Comparison of ENCODE assay signal across 20 cellular contexts in genomic region chr6:44508646-44509045, GRCh38.
A peak's percentile ranks its signal among the peaks of the same experiment; 100 is the strongest.
DNase-seq lines count a peak whose midpoint lies in the region; FAIRE-seq and TF ChIP-seq lines count a peak whose summit lies in the region.
"Had no signal": no experiment of that assay in that cellular context is flagged by ENCODE, and none has a peak within 500 bp of the region (broad histone marks: within the 10 kb centered on the region; RNA-seq: fewer than 3 reads in every experiment).

No MANE protein-coding gene starts in this region.

- peaks cover 32% of the 10 kb centered on the region for H3K27me3 Mint-ChIP-seq in HFFc6 (ENCODE audit: insufficient read depth)
- H3K27me3 Mint-ChIP-seq in activated CD4-positive, alpha-beta T cell treated with anti-CD3 and anti-CD28 coated beads, Interleukin-2, amount 10 ng/mL, durations not matched to agents 7 days and 5 days: no peaks in the 10 kb centered on the region

- no peak overlapping the region for H3K4me3 ChIP-seq in AG09309 (ENCODE audit: control insufficient read depth, low read depth, low read length)
- H3K4me3 ChIP-seq in bronchial epithelial cell (ENCODE audit: low read depth, low read length): no peak overlapping the region
- H3K4me3 ChIP-seq in spleen: no peak overlapping the region
- H3K4me3 ChIP-seq: tibial nerve had no signal

- H3K36me3 Mint-ChIP-seq in HFFc6 (ENCODE audit: low read depth): no peaks in the 10 kb centered on the region
- H3K36me3 Mint-ChIP-seq in activated CD4-positive, alpha-beta T cell treated with anti-CD3 and anti-CD28 coated beads, Interleukin-2, amount 10 ng/mL, durations not matched to agents 7 days and 5 days (ENCODE audit: low read depth): no peaks in the 10 kb centered on the region
- H3K36me3 Mint-ChIP-seq: activated naive CD8-positive, alpha-beta T cell treated with anti-CD3 and anti-CD28 coated beads for 36 hours; natural killer cell had no signal

- no peaks in the 10 kb centered on the region for H3K9me3 ChIP-seq in spleen

- no peak for FAIRE-seq in bronchial epithelial cell (lab: Jason Lieb, UNC)
- FAIRE-seq: frontal cortex had no signal

- no peak for TF ChIP-seq CTCF in AG09309 (IDR thresholded peaks at IDR 0.05; ENCODE audit: control insufficient read depth, insufficient read depth, low read depth, low read length, missing control alignments)
- TF ChIP-seq CTCF in HFFc6 (IDR thresholded peaks at IDR 0.05): no peak
- no peak for TF ChIP-seq CTCF in bronchial epithelial cell (IDR thresholded peaks at IDR 0.05; ENCODE audit: insufficient read depth, low read length, severe bottlenecking)
- TF ChIP-seq CTCF in spleen (IDR thresholded peaks at IDR 0.05 in 8 of 11, conservative IDR thresholded peaks at IDR 0.05 in 3 of 11): no peak

- H3K36me3 ChIP-seq in bronchial epithelial cell (ENCODE audit: control insufficient read depth, insufficient read depth, low read length): no peaks in the 10 kb centered on the region
- no peaks in the 10 kb centered on the region for H3K36me3 ChIP-seq in spleen
- H3K36me3 ChIP-seq: tibial nerve had no signal

- 85 to 100% (median 95%) methylated on average over 1 of the region's 1 CpG for WGBS in spleen, 5 donors

- H3K27ac Mint-ChIP-seq in HFFc6: no peak overlapping the region
- no peak overlapping the region for H3K27ac Mint-ChIP-seq in activated CD4-positive, alpha-beta T cell treated with anti-CD3 and anti-CD28 coated beads, Interleukin-2, amount 10 ng/mL, durations not matched to agents 7 days and 5 days
- H3K27ac Mint-ChIP-seq: activated CD4-positive, alpha-beta T cell treated with anti-CD3 and anti-CD28 coated beads for 36 hours; activated naive CD8-positive, alpha-beta T cell treated with anti-CD3 and anti-CD28 coated beads for 36 hours; dendritic cell treated with granulocyte-macrophage colony-stimulating factor and Interleukin-4, amounts not matched to agents 40 ng/mL and 50 ng/mL, for 4 days; natural killer cell had no signal

- CTCF ChIA-PET in activated CD4-positive, alpha-beta T cell treated with anti-CD3 and anti-CD28 coated beads, Interleukin-2, amount 10 ng/mL, durations not matched to agents 7 days and 5 days (lab: Charles Lee): interaction anchor here (1.1 to 2.2 kb wide), 4 partner anchors 9 to 33 kb away, joined by 3 to 8 read pairs (median 4); no protein-coding TSS in a partner anchor

- peaks cover 0 to 5% (median 0%) of the 10 kb centered on the region in 6 donors for H3K4me1 ChIP-seq in spleen
- H3K4me1 ChIP-seq: tibial nerve had no signal

- no peak for TF ChIP-seq POLR2A in spleen (IDR thresholded peaks at IDR 0.05)

- H3K4me1 Mint-ChIP-seq in HFFc6 (ENCODE audit: low read depth): peaks cover 13% of the 10 kb centered on the region
- H3K4me1 Mint-ChIP-seq in activated CD4-positive, alpha-beta T cell treated with anti-CD3 and anti-CD28 coated beads, Interleukin-2, amount 10 ng/mL, durations not matched to agents 7 days and 5 days: no peaks in the 10 kb centered on the region
- H3K4me1 Mint-ChIP-seq: activated CD4-positive, alpha-beta T cell treated with anti-CD3 and anti-CD28 coated beads for 36 hours; activated naive CD8-positive, alpha-beta T cell treated with anti-CD3 and anti-CD28 coated beads for 36 hours; natural killer cell had no signal

- H3K27me3 ChIP-seq in bronchial epithelial cell (ENCODE audit: control insufficient read depth, insufficient read depth, low read length) (no peaks in the 10 kb centered on the region), spleen (replicated peaks in 1 of 7) (peaks cover 0 to 3% (median 0%) of the 10 kb centered on the region in 7 donors)
- H3K27me3 ChIP-seq: tibial nerve had no signal

- no peaks in the 10 kb centered on the region for H3K9me3 Mint-ChIP-seq in HFFc6
- peaks cover 2% of the 10 kb centered on the region for H3K9me3 Mint-ChIP-seq in activated CD4-positive, alpha-beta T cell treated with anti-CD3 and anti-CD28 coated beads, Interleukin-2, amount 10 ng/mL, durations not matched to agents 7 days and 5 days
- H3K9me3 Mint-ChIP-seq: activated T-helper 1 cell treated with anti-CD3 and anti-CD28 coated beads, Interleukin-12 subunit alpha, Interleukin-12 subunit beta, Interleukin-2, Interleukin-4 antibody, amounts not matched to agents 30 ng/mL and 10 ng/mL and 1 ng/mL, durations not matched to agents 14 hours and 24 hours and 36 hours; natural killer cell had no signal

- H3K4me3 Mint-ChIP-seq in HFFc6: no peak overlapping the region
- H3K4me3 Mint-ChIP-seq in activated CD4-positive, alpha-beta T cell treated with anti-CD3 and anti-CD28 coated beads, Interleukin-2, amount 10 ng/mL, durations not matched to agents 7 days and 5 days: no peak overlapping the region
- H3K4me3 Mint-ChIP-seq: activated CD4-positive, alpha-beta T cell treated with anti-CD3 and anti-CD28 coated beads for 36 hours; activated naive CD8-positive, alpha-beta T cell treated with anti-CD3 and anti-CD28 coated beads for 36 hours; activated T-helper 1 cell treated with anti-CD3 and anti-CD28 coated beads, Interleukin-12 subunit alpha, Interleukin-12 subunit beta, Interleukin-2, Interleukin-4 antibody, amounts not matched to agents 30 ng/mL and 10 ng/mL and 1 ng/mL, durations not matched to agents 14 hours and 24 hours and 36 hours; dendritic cell treated with granulocyte-macrophage colony-stimulating factor and Interleukin-4, amounts not matched to agents 40 ng/mL and 50 ng/mL, for 4 days; natural killer cell had no signal

- POLR2A ChIA-PET in activated CD4-positive, alpha-beta T cell treated with anti-CD3 and anti-CD28 coated beads, Interleukin-2, amount 10 ng/mL, durations not matched to agents 7 days and 5 days (lab: Charles Lee): no interaction called here

- intact Hi-C loops in spleen (cut with DNase I; ENCODE audit: low total_unique reads): no loop called here

- no peak overlapping the region for H3K27ac ChIP-seq in spleen
- H3K27ac ChIP-seq: tibial nerve had no signal

- peak; percentile 39 for DNase-seq in AG09309 (ENCODE audit: low read depth)
- peak; percentile 66 for DNase-seq in HFFc6
- peak; percentile 47 for DNase-seq in bronchial epithelial cell (ENCODE audit: low read depth)
- DNase-seq in kidney tubule cell (ENCODE audit: low spot score): peak; percentile 34
- no peak for DNase-seq in activated CD4-positive, alpha-beta T cell treated with anti-CD3 and anti-CD28 coated beads, Interleukin-2, amount 10 ng/mL, durations not matched to agents 7 days and 5 days
- DNase-seq in activated gamma-delta T cell treated with Interleukin-2 at 50 U/mL for 16 hours: no peak
- no peak for DNase-seq in KG1 (lab: John Stamatoyannopoulos, UW)
- DNase-seq in spleen: no peak
- DNase-seq: ACHN; activated CD4-positive, alpha-beta T cell treated with anti-CD3 and anti-CD28 coated beads for 36 hours; activated naive CD8-positive, alpha-beta T cell treated with anti-CD3 and anti-CD28 coated beads for 36 hours; natural killer cell; NCI-H774; Right ventricle myocardium superior; stimulated activated naive CD4-positive, alpha-beta T cell; T-helper 1 cell had no signal

Comparison
In these comparisons a context has a peak if more than half of its experiments do, and no peak if none do; other contexts are left out.
1. DNase-seq: peak in AG09309 (single experiment), HFFc6 (single experiment), bronchial epithelial cell (single experiment) and kidney tubule cell (single experiment); none in activated CD4-positive, alpha-beta T cell treated with anti-CD3 and anti-CD28 coated beads, Interleukin-2, amount 10 ng/mL, durations not matched to agents 7 days and 5 days (single experiment), activated gamma-delta T cell treated with Interleukin-2 at 50 U/mL for 16 hours (single experiment), KG1 (single experiment) and spleen (single experiment).